ENCODE assay signal across 26 cellular contexts in the genomic region with DNA sequence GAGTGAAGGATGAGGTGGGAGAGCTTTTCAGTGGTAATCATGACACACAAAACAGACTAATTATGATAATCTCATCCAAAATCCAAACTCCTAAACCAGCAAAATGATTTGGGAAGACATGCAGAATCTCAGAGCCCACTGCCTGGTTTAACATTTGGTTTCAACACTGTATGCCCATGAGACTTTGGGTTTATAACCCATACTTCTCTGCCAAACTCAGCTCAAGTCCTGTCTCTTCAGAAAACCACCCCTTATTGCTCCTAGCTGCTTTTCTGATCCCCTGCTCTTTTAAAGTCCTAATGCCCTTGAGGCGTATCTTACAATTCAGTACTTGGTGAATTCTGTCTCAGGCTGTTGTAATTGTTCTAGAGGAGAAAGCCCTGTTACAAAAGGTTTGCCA.
"Had no signal": no experiment of that assay in that cellular context is flagged by ENCODE, and none has a peak within 500 bp of the region (broad histone marks: within the 10 kb centered on the region; RNA-seq: fewer than 3 reads in every experiment).

No MANE protein-coding gene starts in this region.

- H3K4me3 Mint-ChIP-seq: naive thymus-derived CD4-positive, alpha-beta T cell; nephron; neural progenitor cell; stimulated activated naive B cell treated with anti-CD40 and anti-IgM and Interleukin-4, amounts not matched to agents 10 μg/mL and 1 μg/mL and 100 μg/mL, for 72 hours; stimulated activated naive CD8-positive, alpha-beta T cell treated with anti-CD3 and anti-CD28 coated beads, Interleukin-15, Interleukin-2, amounts not matched to agents 100 ng/mL and 50 ng/mL, for 24 hours had no signal

- H3K27me3 Mint-ChIP-seq: naive thymus-derived CD4-positive, alpha-beta T cell had no signal

- H3K9me3 ChIP-seq: esophagus muscularis mucosa, ovary, psoas muscle, suprapubic skin, transverse colon, upper lobe of right lung, uterus had no signal

- H3K4me3 ChIP-seq: coronary artery, esophagus muscularis mucosa, lung, neural progenitor cell, ovary, psoas muscle, skin epidermis, suprapubic skin, transverse colon, upper lobe of right lung, uterus had no signal

- H3K27ac ChIP-seq: coronary artery, esophagus muscularis mucosa, neural progenitor cell, ovary, psoas muscle, suprapubic skin, transverse colon, upper lobe of right lung, uterus had no signal

- H3K4me2 ChIP-seq: neural progenitor cell had no signal

- H3K36me3 ChIP-seq: esophagus muscularis mucosa, neural progenitor cell, ovary, suprapubic skin, transverse colon, upper lobe of right lung, uterus had no signal

- FAIRE-seq: endothelial cell of umbilical vein, frontal cortex, kidney had no signal

- H2AFZ ChIP-seq: neural progenitor cell had no signal

- H3K4me1 Mint-ChIP-seq: nephron; stimulated activated naive B cell treated with anti-CD40 and anti-IgM and Interleukin-4, amounts not matched to agents 10 μg/mL and 1 μg/mL and 100 μg/mL, for 72 hours had no signal

- H3K4me1 ChIP-seq: esophagus muscularis mucosa, psoas muscle, suprapubic skin, transverse colon, upper lobe of right lung, uterus had no signal

- H3K9ac ChIP-seq: neural progenitor cell had no signal

- H3K27me3 ChIP-seq: esophagus muscularis mucosa, neural progenitor cell, ovary, suprapubic skin, transverse colon, upper lobe of right lung, uterus had no signal

- ATAC-seq: left lobe of liver; naive thymus-derived CD4-positive, alpha-beta T cell; psoas muscle; right cardiac atrium; stimulated activated naive B cell treated with anti-CD40 and anti-IgM and Interleukin-4, amounts not matched to agents 10 μg/mL and 1 μg/mL and 100 μg/mL, for 72 hours; upper lobe of right lung had no signal

- H3K27ac Mint-ChIP-seq: naive thymus-derived CD4-positive, alpha-beta T cell; nephron; neural progenitor cell; stimulated activated naive B cell treated with anti-CD40 and anti-IgM and Interleukin-4, amounts not matched to agents 10 μg/mL and 1 μg/mL and 100 μg/mL, for 72 hours; stimulated activated naive CD8-positive, alpha-beta T cell treated with anti-CD3 and anti-CD28 coated beads, Interleukin-15, Interleukin-2, amounts not matched to agents 100 ng/mL and 50 ng/mL, for 24 hours had no signal

- H3K9me3 Mint-ChIP-seq: nephron; neural progenitor cell; stimulated activated naive CD8-positive, alpha-beta T cell treated with anti-CD3 and anti-CD28 coated beads, Interleukin-15, Interleukin-2, amounts not matched to agents 100 ng/mL and 50 ng/mL, for 24 hours had no signal

- DNase-seq: dermis blood vessel endothelial cell; effector memory CD4-positive, alpha-beta T cell; kidney; midbrain; naive thymus-derived CD4-positive, alpha-beta T cell; ovary; posterior cingulate gyrus; psoas muscle; right cardiac atrium; stimulated activated CD4-positive, alpha-beta T cell treated with anti-CD3 and anti-CD28 coated beads, Interleukin-15, amount 100 ng/mL, for 24 hours; stimulated activated CD4-positive, alpha-beta T cell treated with anti-CD3 and anti-CD28 coated beads, Interleukin-2, amount 100 ng/mL, for 48 hours; stimulated activated naive B cell treated with anti-CD40 and anti-IgM and Interleukin-4, amounts not matched to agents 10 μg/mL and 1 μg/mL and 100 μg/mL, for 72 hours; transverse colon; upper lobe of right lung; uterus had no signal

- H3K36me3 Mint-ChIP-seq: naive thymus-derived CD4-positive, alpha-beta T cell; neural progenitor cell; stimulated activated naive B cell treated with anti-CD40 and anti-IgM and Interleukin-4, amounts not matched to agents 10 μg/mL and 1 μg/mL and 100 μg/mL, for 72 hours had no signal
